In the genomic region with DNA sequence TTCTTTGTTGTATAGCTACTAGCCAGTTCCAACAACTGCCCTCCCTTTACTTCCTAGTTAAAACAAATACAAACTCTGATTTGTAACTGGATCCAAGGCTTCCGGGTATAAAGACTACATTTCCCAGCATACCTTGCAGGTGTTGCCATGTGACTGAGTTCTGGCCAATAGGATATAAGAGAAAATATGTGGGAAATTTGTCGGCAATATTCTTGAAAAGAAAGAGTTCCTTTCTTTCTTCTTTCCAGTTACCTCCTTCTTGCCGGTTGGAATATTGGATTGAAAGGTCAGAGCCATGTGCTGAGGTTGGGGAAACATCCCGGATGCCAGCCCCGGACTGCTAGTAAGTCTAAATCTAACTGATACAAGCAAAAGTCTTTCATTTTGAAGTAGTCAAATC, we compare ENCODE assay signal across 8 cellular contexts. TPM values are rescaled to one million over a fixed set of nuclear protein-coding genes. Genes with fewer than 3 reads are reported as not detected.
DNase-seq lines count a peak whose midpoint lies in the region; ATAC-seq, FAIRE-seq and TF ChIP-seq lines count a peak whose summit lies in the region.

No MANE protein-coding gene starts in this region.

- no peaks in the 10 kb centered on the region for H3K27me3 Mint-ChIP-seq in Caco-2 (ENCODE audit: insufficient read depth, unreplicated experiment)
- peaks cover 0 to 12% (median 5%) of the 10 kb centered on the region in 5 donors for H3K27me3 Mint-ChIP-seq in naive thymus-derived CD4-positive, alpha-beta T cell

- peak overlapping the region; percentile 58 for H3K4me2 ChIP-seq in endothelial cell of umbilical vein (ENCODE audit: insufficient read depth, low read length)

- H3K36me3 ChIP-seq in Caco-2 (ENCODE audit: control insufficient read depth, insufficient read depth, low read length) (no peaks in the 10 kb centered on the region), endothelial cell of umbilical vein (ENCODE audit: control insufficient read depth in 2 of 2, extremely low read depth in 1 of 2, insufficient read depth in 2 of 2, low read length in 2 of 2) (no peaks in the 10 kb centered on the region)
- H3K36me3 ChIP-seq in naive thymus-derived CD4-positive, alpha-beta T cell (ENCODE audit: control insufficient read depth in 2 of 3, insufficient read depth in 3 of 3, low read length in 3 of 3), result no peaks in the 10 kb centered on the region

- intact Hi-C loops in Caco-2 (cut with micrococcal nuclease; ENCODE audit: unreplicated experiment) (loop anchor here (10.0 kb wide), 1 partner anchor 76 kb away; no protein-coding TSS in a partner anchor), endothelial cell of umbilical vein (cut with micrococcal nuclease) (loop anchor here (10.0 kb wide), 1 partner anchor 136 kb away; a partner anchor contains a TSS)
- intact Hi-C loops in naive thymus-derived CD4-positive, alpha-beta T cell (cut with micrococcal nuclease), result loop anchor here in 1 of 2 donors (2.0 kb wide), 1 partner anchor 24 kb away; no protein-coding TSS in a partner anchor

- no peak for TF ChIP-seq POLR2A in endothelial cell of umbilical vein (IDR thresholded peaks at IDR 0.05; ENCODE audit: low read depth, low read length)

- dilution Hi-C loops in endothelial cell of umbilical vein (cut with MboI; ENCODE audit: extremely low pct_ligation_motif_present, low sequenced_read_pairs), result no loop called here

- H3K4me3 Mint-ChIP-seq in Caco-2 (ENCODE audit: unreplicated experiment), result peak overlapping the region; percentile 83
- peak overlapping the region; percentile 58 to 86 (median 77) for H3K4me3 Mint-ChIP-seq in naive thymus-derived CD4-positive, alpha-beta T cell

- no peak overlapping the region for H3K27ac ChIP-seq in endothelial cell of umbilical vein (ENCODE audit: insufficient read depth, low read depth, low read length)
- no peak overlapping the region for H3K27ac ChIP-seq in naive thymus-derived CD4-positive, alpha-beta T cell (ENCODE audit: low read depth, low read length)

- TF ChIP-seq CTCF in Caco-2 (IDR thresholded peaks at IDR 0.05; ENCODE audit: insufficient read depth in 1 of 2, low read depth in 1 of 2, low read length in 1 of 2, severe bottlenecking in 1 of 2, unreplicated experiment in 1 of 2) (no peak), endothelial cell of umbilical vein (IDR thresholded peaks at IDR 0.05; ENCODE audit: extremely low read depth in 1 of 2, insufficient read depth in 1 of 2, low read depth in 1 of 2, low read length in 2 of 2) (no peak)

- CTCF ChIA-PET in Caco-2 (lab: Charles Lee), result interaction anchor here (0.7 kb wide), 1 partner anchor 383 kb away, joined by 3 read pairs; no protein-coding TSS in a partner anchor
- CTCF ChIA-PET in endothelial cell of umbilical vein (lab: Charles Lee), result no interaction called here
- CTCF ChIA-PET in naive thymus-derived CD4-positive, alpha-beta T cell (lab: Charles Lee), result no interaction called here

- peak; percentile 56 for ATAC-seq in HG03139 (IDR thresholded peaks at IDR 0.05; ENCODE audit: unreplicated experiment)
- peak; percentile 88 for ATAC-seq in naive thymus-derived CD4-positive, alpha-beta T cell

- no peaks in the 10 kb centered on the region for H3K36me3 Mint-ChIP-seq in Caco-2 (ENCODE audit: insufficient read depth, unreplicated experiment)
- H3K36me3 Mint-ChIP-seq in naive thymus-derived CD4-positive, alpha-beta T cell, result no peaks in the 10 kb centered on the region

- BruUV-seq in Caco-2 (replicated peaks; lab: Mats Ljungman, UMichigan) (TSS peak; percentile 32), endothelial cell of umbilical vein (replicated peaks; lab: Mats Ljungman, UMichigan) (no TSS peak)

- H3K4me1 ChIP-seq in Caco-2 (peaks cover 7% of the 10 kb centered on the region; the same call in 1 of the 2 replicates), endothelial cell of umbilical vein (ENCODE audit: control insufficient read depth, extremely low read depth, insufficient read depth, low read length) (peaks cover 2% of the 10 kb centered on the region)
- H3K4me1 ChIP-seq in naive thymus-derived CD4-positive, alpha-beta T cell (ENCODE audit: control insufficient read depth in 2 of 2, insufficient read depth in 2 of 2, low read length in 2 of 2), result no peaks in the 10 kb centered on the region

- no peaks in the 10 kb centered on the region for H3K9me3 ChIP-seq in Caco-2
- no peaks in the 10 kb centered on the region for H3K9me3 ChIP-seq in endothelial cell of umbilical vein (replicated peaks; ENCODE audit: control insufficient read depth, insufficient read depth, low read length)
- no peaks in the 10 kb centered on the region for H3K9me3 ChIP-seq in naive thymus-derived CD4-positive, alpha-beta T cell (ENCODE audit: control insufficient read depth in 2 of 3, low read length in 3 of 3)

- peak overlapping the region; percentile 70 for H2AFZ ChIP-seq in endothelial cell of umbilical vein (ENCODE audit: low read depth, low read length)

- H3K79me2 ChIP-seq in endothelial cell of umbilical vein (ENCODE audit: control insufficient read depth, insufficient read depth, low read length), result no peaks in the 10 kb centered on the region

- POLR2A ChIA-PET in Caco-2 (lab: Charles Lee), result no interaction called here
- POLR2A ChIA-PET in endothelial cell of umbilical vein (lab: Charles Lee), result interaction anchor here (0.7 kb wide), 1 partner anchor 404 kb away, joined by 3 read pairs; no protein-coding TSS in a partner anchor
- POLR2A ChIA-PET in naive thymus-derived CD4-positive, alpha-beta T cell (lab: Charles Lee), result no interaction called here

- peak overlapping the region; percentile 67 for H3K4me3 ChIP-seq in Caco-2 (ENCODE audit: low read depth, low read length)
- peak overlapping the region; percentile 40 to 75 (median 48) for H3K4me3 ChIP-seq in endothelial cell of umbilical vein (replicated peaks in 1 of 3; ENCODE audit: insufficient read depth in 1 of 3, low read depth in 1 of 3, low read length in 3 of 3)
- peak overlapping the region; percentile 45 for H3K4me3 ChIP-seq in naive thymus-derived CD4-positive, alpha-beta T cell (ENCODE audit: low read length)

- H3K27me3 ChIP-seq in Caco-2 (replicated peaks; ENCODE audit: control insufficient read depth, insufficient read depth, low read length) (no peaks in the 10 kb centered on the region), endothelial cell of umbilical vein (ENCODE audit: control insufficient read depth in 2 of 2, insufficient read depth in 2 of 2, low read length in 2 of 2) (peaks cover 0 to under 1% of the 10 kb centered on the region in 2 experiments)
- H3K27me3 ChIP-seq in naive thymus-derived CD4-positive, alpha-beta T cell (ENCODE audit: control insufficient read depth in 2 of 2, insufficient read depth in 2 of 2, low read length in 2 of 2), result no peaks in the 10 kb centered on the region

- no peaks in the 10 kb centered on the region for H4K20me1 ChIP-seq in endothelial cell of umbilical vein (replicated peaks; ENCODE audit: control insufficient read depth, extremely low read depth, insufficient read depth, low read length)

- H3K9ac ChIP-seq in endothelial cell of umbilical vein (replicated peaks; ENCODE audit: extremely low read depth, insufficient read depth, low read length), result peak overlapping the region; percentile 58

- peak overlapping the region; percentile 48 for H3K27ac Mint-ChIP-seq in Caco-2 (ENCODE audit: unreplicated experiment)
- no peak overlapping the region for H3K27ac Mint-ChIP-seq in naive thymus-derived CD4-positive, alpha-beta T cell

- H3K9me3 Mint-ChIP-seq in Caco-2 (ENCODE audit: unreplicated experiment), result peaks cover 9% of the 10 kb centered on the region
- peaks cover 0 to 2% (median 0%) of the 10 kb centered on the region in 11 donors for H3K9me3 Mint-ChIP-seq in naive thymus-derived CD4-positive, alpha-beta T cell

- DNase-seq in Caco-2 (peak; percentile 55 to 67), SKM-1 treated with dmso at 0.1 percent for 144 hours (lab: John Stamatoyannopoulos, UW; ENCODE audit: unreplicated experiment) (peak; percentile 14), endothelial cell of umbilical vein (ENCODE audit: low read depth, low spot score) (peak; percentile 84), NOMO-1 (lab: John Stamatoyannopoulos, UW; ENCODE audit: unreplicated experiment in 2 of 2) (no peak), NOMO-1 treated with DMSO at 0.1 percent for 48 hours (lab: John Stamatoyannopoulos, UW; ENCODE audit: unreplicated experiment) (no peak), NCI-H146 treated with DMSO at 0.1 percent for 48 hours (lab: John Stamatoyannopoulos, UW; ENCODE audit: unreplicated experiment) (no peak)
- peak in 6 of 9 donors; percentile 14 to 55 (median 42) for DNase-seq in naive thymus-derived CD4-positive, alpha-beta T cell

- peak; percentile 95 for FAIRE-seq in endothelial cell of umbilical vein (lab: Jason Lieb, UNC)

- H3K9me1 ChIP-seq in endothelial cell of umbilical vein (replicated peaks; ENCODE audit: control insufficient read depth, extremely low read depth, insufficient read depth, low read length), result no peaks in the 10 kb centered on the region

- peaks cover 6% of the 10 kb centered on the region for H3K4me1 Mint-ChIP-seq in Caco-2 (ENCODE audit: low read depth, unreplicated experiment)
- peaks cover 0 to 7% (median 0%) of the 10 kb centered on the region in 7 donors for H3K4me1 Mint-ChIP-seq in naive thymus-derived CD4-positive, alpha-beta T cell

TF ChIP-seq in endothelial cell of umbilical vein, 7 proteins besides CTCF, POLR2A, EP300 and RAD21:
- TF ChIP-seq, protein P1, sequence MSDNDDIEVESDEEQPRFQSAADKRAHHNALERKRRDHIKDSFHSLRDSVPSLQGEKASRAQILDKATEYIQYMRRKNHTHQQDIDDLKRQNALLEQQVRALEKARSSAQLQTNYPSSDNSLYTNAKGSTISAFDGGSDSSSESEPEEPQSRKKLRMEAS (IDR thresholded peaks at IDR 0.05; ENCODE audit: insufficient read depth, insufficient read length), result peak; percentile 84
- TF ChIP-seq FOS (IDR thresholded peaks at IDR 0.05; ENCODE audit: borderline replicate concordance, insufficient read depth, low read length), result no peak
- no peak for TF ChIP-seq GATA2 (IDR thresholded peaks at IDR 0.05; ENCODE audit: insufficient read depth, insufficient read length, low read depth, low read length)

RNA-seq across cellular contexts. Expression of a gene that starts 23.0 kb away (rescaled TPM):
- total RNA-seq in Caco-2 (2022), result 20.4 and 20.8 TPM in 2 replicates
- 20.8 and 21.3 TPM in 2 replicates for total RNA-seq in endothelial cell of umbilical vein
- 10.5 and 12.3 TPM in 2 replicates for polyA plus RNA-seq in endothelial cell of umbilical vein
- 5.6 and 6.5 TPM in 2 replicates for polyA plus RNA-seq in endothelial cell of umbilical vein (2011; cell fraction: cytosol; rRNA removed)
- polyA plus RNA-seq in endothelial cell of umbilical vein (2011; cell fraction: nucleus; rRNA removed), result 94.9 and 112 TPM in 2 replicates
- 11.8 and 16.3 TPM in 2 replicates for polyA plus RNA-seq in endothelial cell of umbilical vein (2012)
- 25.7 and 27.5 TPM in 2 replicates for polyA minus RNA-seq in endothelial cell of umbilical vein
- 8.2 TPM for polyA minus RNA-seq in endothelial cell of umbilical vein (2011; cell fraction: cytosol; rRNA and poly(A)+ RNA removed)
- polyA minus RNA-seq in endothelial cell of umbilical vein (2011; cell fraction: nucleus; rRNA and poly(A)+ RNA removed), result 25.0 and 42.1 TPM in 2 replicates
- total RNA-seq in naive thymus-derived CD4-positive, alpha-beta T cell, result 10 to 100 TPM; 23.1 to 60.6 (median 43.5) TPM
- 1 to 10 TPM; 5.7 to 6.2 TPM for polyA plus RNA-seq in naive thymus-derived CD4-positive, alpha-beta T cell

Comparison
In these comparisons a context has a peak if more than half of its experiments do, and no peak if none do; other contexts are left out.
1. DNase-seq: peak in Caco-2 (2 of 2), SKM-1 treated with dmso at 0.1 percent for 144 hours (single experiment), endothelial cell of umbilical vein (single experiment) and naive thymus-derived CD4-positive, alpha-beta T cell (6 of 9); none in NOMO-1 (0 of 2), NOMO-1 treated with DMSO at 0.1 percent for 48 hours (single experiment) and NCI-H146 treated with DMSO at 0.1 percent for 48 hours (single experiment).
2. Peak in every context shown above with its lines, with median percentiles within 50 percentile points of each other: H3K4me3 ChIP-seq.